Comparison of ENCODE assay signal across 16 cellular contexts in the genomic region with DNA sequence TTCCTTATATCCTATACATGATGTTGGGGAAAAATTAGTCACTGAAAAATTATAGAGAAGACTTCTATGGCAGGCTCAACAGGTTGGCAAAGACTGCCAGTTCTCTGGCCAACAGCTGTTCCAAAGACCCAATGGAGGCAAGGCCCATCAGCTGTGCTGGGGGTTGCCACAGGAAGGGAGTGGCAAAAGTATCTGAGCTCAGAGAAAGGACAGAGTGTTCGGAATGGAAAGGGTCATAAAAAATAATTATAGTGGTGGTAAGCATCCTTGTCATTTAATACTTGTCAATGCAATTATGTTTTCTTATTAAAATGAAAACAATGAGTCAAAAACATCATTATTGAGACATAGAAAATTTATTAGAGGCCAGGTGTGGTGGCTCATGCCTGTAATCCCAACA. TPM values are rescaled to one million over a fixed set of nuclear protein-coding genes. Genes with fewer than 3 reads are reported as not detected.
DNase-seq lines count a peak whose midpoint lies in the region; ATAC-seq and TF ChIP-seq lines count a peak whose summit lies in the region.
"Had no signal": no experiment of that assay in that cellular context is flagged by ENCODE, and none has a peak within 500 bp of the region (broad histone marks: within the 10 kb centered on the region; RNA-seq: fewer than 3 reads in every experiment).

No MANE protein-coding gene starts in this region.

- peak overlapping the region; percentile 50 for H3K27ac ChIP-seq in PC-9
- H3K27ac ChIP-seq in upper lobe of left lung: no peak overlapping the region
- H3K27ac ChIP-seq: cardiac muscle cell, left ventricle myocardium inferior, SJCRH30 had no signal

- H3K9me3 Mint-ChIP-seq in activated CD8-positive, alpha-beta memory T cell treated with anti-CD3 and anti-CD28 coated beads, Interleukin-2, amount 10 ng/mL, durations not matched to agents 7 days and 5 days (ENCODE audit: low read depth): no peaks in the 10 kb centered on the region
- H3K9me3 Mint-ChIP-seq in chondrocyte (ENCODE audit: low read depth): no peaks in the 10 kb centered on the region

- no TSS peak for BruUV-seq in PC-9 (replicated peaks; lab: Mats Ljungman, UMichigan)

- no peak for TF ChIP-seq POLR2A in upper lobe of left lung (IDR thresholded peaks at IDR 0.05)

- no peak overlapping the region for H3K4me3 ChIP-seq in PC-9
- H3K4me3 ChIP-seq in skeletal muscle cell (ENCODE audit: low read depth, low read length): no peak overlapping the region
- H3K4me3 ChIP-seq in upper lobe of left lung: no peak overlapping the region
- H3K4me3 ChIP-seq: cardiac muscle cell, GM12878, K562, left ventricle myocardium inferior, SJCRH30 had no signal

- peak overlapping the region; percentile 73 for H3K27ac Mint-ChIP-seq in activated CD8-positive, alpha-beta memory T cell treated with anti-CD3 and anti-CD28 coated beads, Interleukin-2, amount 10 ng/mL, durations not matched to agents 7 days and 5 days
- H3K27ac Mint-ChIP-seq in chondrocyte (ENCODE audit: unreplicated experiment): peak overlapping the region; percentile 23
- H3K27ac Mint-ChIP-seq: type B pancreatic cell had no signal

- no peaks in the 10 kb centered on the region for H3K27me3 Mint-ChIP-seq in activated CD8-positive, alpha-beta memory T cell treated with anti-CD3 and anti-CD28 coated beads, Interleukin-2, amount 10 ng/mL, durations not matched to agents 7 days and 5 days
- no peaks in the 10 kb centered on the region for H3K27me3 Mint-ChIP-seq in chondrocyte (ENCODE audit: low read depth)
- H3K27me3 Mint-ChIP-seq: type B pancreatic cell had no signal

- H3K4me3 Mint-ChIP-seq in activated CD8-positive, alpha-beta memory T cell treated with anti-CD3 and anti-CD28 coated beads, Interleukin-2, amount 10 ng/mL, durations not matched to agents 7 days and 5 days: no peak overlapping the region
- H3K4me3 Mint-ChIP-seq in chondrocyte (ENCODE audit: unreplicated experiment): no peak overlapping the region
- H3K4me3 Mint-ChIP-seq: type B pancreatic cell had no signal

- H3K9me3 ChIP-seq in PC-9 (ENCODE audit: insufficient read depth, low read depth): no peaks in the 10 kb centered on the region
- peaks cover 0 to 9% (median 0%) of the 10 kb centered on the region in 4 donors for H3K9me3 ChIP-seq in upper lobe of left lung
- H3K9me3 ChIP-seq: left ventricle myocardium inferior, SJCRH30 had no signal

- no peaks in the 10 kb centered on the region for H3K27me3 ChIP-seq in PC-9 (ENCODE audit: insufficient read depth, low read depth)
- no peaks in the 10 kb centered on the region for H3K27me3 ChIP-seq in upper lobe of left lung
- H3K27me3 ChIP-seq: cardiac muscle cell, SJCRH30 had no signal

- POLR2A ChIA-PET in PC-9 (lab: Charles Lee; ENCODE audit: unreplicated experiment): no interaction called here

- no peak for ATAC-seq in activated CD8-positive, alpha-beta memory T cell treated with anti-CD3 and anti-CD28 coated beads, Interleukin-2, amount 10 ng/mL, durations not matched to agents 7 days and 5 days
- ATAC-seq in GM21526 (IDR thresholded peaks at IDR 0.05; ENCODE audit: low FRiP score, unreplicated experiment) (no peak), upper lobe of left lung (ENCODE audit: low FRiP score in 2 of 2) (no peak)
- ATAC-seq: GM12878, K562 had no signal

- CTCF ChIA-PET in activated CD8-positive, alpha-beta memory T cell treated with anti-CD3 and anti-CD28 coated beads, Interleukin-2, amount 10 ng/mL, durations not matched to agents 7 days and 5 days (lab: Charles Lee): interaction anchor here (1.0 to 1.7 kb wide), 2 partner anchors 34 to 70 kb away, joined by 3 to 5 read pairs; no protein-coding TSS in a partner anchor
- CTCF ChIA-PET in PC-9 (lab: Charles Lee): no interaction called here

- 88 to 94% methylated on average over 1 of the region's 1 CpG for WGBS in upper lobe of left lung, 2 donors

- H2AFZ ChIP-seq in PC-9: no peak overlapping the region

- no peak for DNase-seq in activated CD8-positive, alpha-beta memory T cell treated with anti-CD3 and anti-CD28 coated beads, Interleukin-2, amount 10 ng/mL, durations not matched to agents 7 days and 5 days
- DNase-seq in activated CD8-positive, alpha-beta memory T cell treated with anti-CD3 and anti-CD28 coated beads, Interleukin-2, amount 50 U/mL, for 4 hours: no peak
- DNase-seq in PC-9 (no peak), chondrocyte (ENCODE audit: low spot score) (no peak), skeletal muscle cell (ENCODE audit: low read depth) (peak; percentile 29), upper lobe of left lung (no peak)
- DNase-seq in stimulated activated naive CD4-positive, alpha-beta T cell (lab: John Stamatoyannopoulos, UW): no peak
- DNase-seq: left ventricle myocardium inferior, NCI-H187, SJCRH30 had no signal

- no peaks in the 10 kb centered on the region for H3K9me2 ChIP-seq in PC-9 (ENCODE audit: insufficient read depth)

- H3K4me2 ChIP-seq in PC-9: no peak overlapping the region

- intact Hi-C loops in PC-9 (cut with micrococcal nuclease; ENCODE audit: unreplicated experiment): no loop called here

- H3F3A ChIP-seq in PC-9 (ENCODE audit: insufficient read depth, low read depth): no peaks in the 10 kb centered on the region

- no peaks in the 10 kb centered on the region for H3K36me3 ChIP-seq in PC-9 (ENCODE audit: low read depth)
- H3K36me3 ChIP-seq in upper lobe of left lung: peaks cover 0 to 38% (median 15%) of the 10 kb centered on the region in 4 donors

- H4K20me1 ChIP-seq in PC-9 (ENCODE audit: insufficient read depth): no peaks in the 10 kb centered on the region

- peaks cover 47% of the 10 kb centered on the region for H3K36me3 Mint-ChIP-seq in activated CD8-positive, alpha-beta memory T cell treated with anti-CD3 and anti-CD28 coated beads, Interleukin-2, amount 10 ng/mL, durations not matched to agents 7 days and 5 days
- peaks cover 23% of the 10 kb centered on the region for H3K36me3 Mint-ChIP-seq in chondrocyte (ENCODE audit: low read depth)

- H3K4me1 Mint-ChIP-seq in activated CD8-positive, alpha-beta memory T cell treated with anti-CD3 and anti-CD28 coated beads, Interleukin-2, amount 10 ng/mL, durations not matched to agents 7 days and 5 days: peaks cover 30% of the 10 kb centered on the region
- H3K4me1 Mint-ChIP-seq in chondrocyte (ENCODE audit: low read depth): peaks cover 8% of the 10 kb centered on the region

- no peak for TF ChIP-seq EP300 in upper lobe of left lung (IDR thresholded peaks at IDR 0.05)

- H3K4me1 ChIP-seq in PC-9 (replicated peaks; ENCODE audit: insufficient read depth): 0 out of 2 replicates have a peak, but pooled peaks cover 7% of the 10 kb centered on the region
- peaks cover 0 to 5% (median 2%) of the 10 kb centered on the region in 4 donors for H3K4me1 ChIP-seq in upper lobe of left lung
- H3K4me1 ChIP-seq: SJCRH30 had no signal

- TF ChIP-seq CTCF in PC-9 (conservative IDR thresholded peaks at IDR 0.05): no peak
- TF ChIP-seq CTCF in chondrocyte (IDR thresholded peaks at IDR 0.05): no peak
- no peak for TF ChIP-seq CTCF in upper lobe of left lung (IDR thresholded peaks at IDR 0.05)

- H3K79me2 ChIP-seq in PC-9 (ENCODE audit: low read depth): no peaks in the 10 kb centered on the region

RNA-seq across cellular contexts. Expression of a gene that starts 36.1 kb away (rescaled TPM):
- 10 to 100 TPM; 17.0 to 23.6 TPM for total RNA-seq in activated CD8-positive, alpha-beta memory T cell treated with anti-CD3 and anti-CD28 coated beads, Interleukin-2, amount 10 ng/mL, durations not matched to agents 7 days and 5 days
- total RNA-seq in PC-9 (2021): 11.6 and 16.2 TPM in 2 replicates
- total RNA-seq in chondrocyte: 9.8 to 12.3 TPM (median 10.8 TPM) in 3 replicates
- total RNA-seq in upper lobe of left lung: 10 to 100 TPM; 10.1 to 24.3 (median 16.5) TPM

RNA-seq across cellular contexts. Expression of a gene that starts 36.1 kb away (rescaled TPM):
- total RNA-seq in activated CD8-positive, alpha-beta memory T cell treated with anti-CD3 and anti-CD28 coated beads, Interleukin-2, amount 10 ng/mL, durations not matched to agents 7 days and 5 days: 1 to 10 TPM; 7.6 to 8.2 TPM
- total RNA-seq in PC-9 (2021) (6.4 and 9.4 TPM in 2 replicates), chondrocyte (4.5 to 6.3 TPM (median 5.8 TPM) in 3 replicates), upper lobe of left lung (10 to 100 TPM in 1 of 6 donors, 1 to 10 TPM in 5; 5.3 to 10.5 (median 7.3) TPM)

RNA-seq across cellular contexts. Expression of a gene that starts 39.0 kb away (rescaled TPM):
- total RNA-seq in activated CD8-positive, alpha-beta memory T cell treated with anti-CD3 and anti-CD28 coated beads, Interleukin-2, amount 10 ng/mL, durations not matched to agents 7 days and 5 days: not detected
- total RNA-seq in PC-9 (2021) (not detected in 2 replicates), chondrocyte (not detected in 3 replicates), upper lobe of left lung (not detected)
- total RNA-seq: cardiac muscle cell, Daoy, GM12878, K562, SJCRH30 had no signal

RNA-seq across cellular contexts. Expression of a gene that starts 49.8 kb away (rescaled TPM):
- under 1 TPM; 0.41 to 0.70 TPM for total RNA-seq in activated CD8-positive, alpha-beta memory T cell treated with anti-CD3 and anti-CD28 coated beads, Interleukin-2, amount 10 ng/mL, durations not matched to agents 7 days and 5 days
- 10.4 and 17.6 TPM in 2 replicates for total RNA-seq in PC-9 (2021)
- total RNA-seq in chondrocyte: 6.4 to 9.3 TPM (median 8.1 TPM) in 3 replicates
- total RNA-seq in upper lobe of left lung: 10 to 100 TPM; 19.1 to 52.2 (median 31.1) TPM

RNA-seq across cellular contexts. Expression of a gene that starts 52.1 kb away (rescaled TPM):
- not detected for total RNA-seq in activated CD8-positive, alpha-beta memory T cell treated with anti-CD3 and anti-CD28 coated beads, Interleukin-2, amount 10 ng/mL, durations not matched to agents 7 days and 5 days
- total RNA-seq in PC-9 (2021) (not detected in 2 replicates), chondrocyte (not detected in 3 replicates), upper lobe of left lung (1 to 10 TPM in 1 of 6 donors, not detected in 5; 2.7 TPM)
- total RNA-seq: cardiac muscle cell, Daoy, GM12878, K562, left ventricle myocardium inferior, SJCRH30 had no signal
